8 cellular contexts compared by ENCODE assay signal in the genomic region with DNA sequence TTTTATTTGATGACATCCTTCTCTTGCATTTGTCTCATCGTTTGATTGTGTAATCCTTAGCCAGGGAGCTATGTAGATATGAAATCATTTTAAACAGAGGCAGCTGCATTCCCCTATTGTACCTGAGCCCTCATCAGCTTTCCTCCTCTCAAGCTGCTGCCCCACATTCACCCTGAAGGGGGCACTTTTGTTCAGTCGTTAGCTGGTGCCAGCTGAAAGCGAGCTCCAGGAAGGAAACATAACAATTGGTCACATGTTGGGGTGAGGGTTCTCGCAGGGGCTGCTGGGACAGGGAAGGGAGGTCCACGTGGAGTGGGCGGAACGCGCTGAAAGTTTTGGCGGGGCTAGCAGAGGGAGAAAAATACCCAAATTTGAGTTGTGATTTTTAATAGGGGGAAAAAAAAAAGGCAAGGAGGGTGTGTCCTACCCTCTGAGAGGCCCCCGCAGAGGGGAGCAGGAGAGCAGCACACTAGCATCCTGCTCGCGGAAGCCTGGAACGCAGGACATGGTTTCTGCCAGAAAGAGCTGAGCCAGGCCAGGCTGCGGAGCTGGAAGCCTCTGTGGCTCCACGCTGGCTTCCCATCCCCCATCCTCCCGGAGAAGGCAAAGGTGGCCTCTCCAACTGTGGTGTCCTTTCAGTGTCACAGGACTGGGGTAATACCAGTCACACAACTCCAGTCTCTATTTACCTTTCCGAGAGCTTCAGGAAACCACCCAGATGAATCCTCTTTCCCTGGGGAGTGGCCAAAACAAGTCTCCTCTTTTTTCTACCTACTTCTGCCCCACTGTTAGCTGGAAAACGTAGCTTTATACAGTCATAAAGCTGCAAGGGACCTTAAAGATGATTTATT. TPM values are rescaled to one million over a fixed set of nuclear protein-coding genes. Genes with fewer than 3 reads are reported as not detected.
DNase-seq lines count a peak whose midpoint lies in the region; ATAC-seq and TF ChIP-seq lines count a peak whose summit lies in the region.

No MANE protein-coding gene starts in this region.

- H3K36me3 ChIP-seq in HEK293 (ENCODE audit: control insufficient read depth in 2 of 2, insufficient read depth in 1 of 2, low read length in 2 of 2) (no peaks in the 10 kb centered on the region; a peak in 1 of 3 replicates), SJSA1 (no peaks in the 10 kb centered on the region), gastroesophageal sphincter (no peaks in the 10 kb centered on the region)

- CTCF ChIA-PET in HEK293 (lab: Yijun Ruan, JAX), result interaction anchor here (0.6 to 7.8 kb wide), 57 partner anchors 8 to 1462 kb away, joined by 3 to 182 read pairs (median 7); a partner anchor contains a TSS
- CTCF ChIA-PET in activated naive CD4-positive, alpha-beta T cell treated with anti-CD3 and anti-CD28 coated beads for 36 hours (lab: Charles Lee), result interaction anchor here (0.6 to 6.5 kb wide), 48 partner anchors 8 to 249 kb away, joined by 3 to 116 read pairs (median 6); a partner anchor contains a TSS

- peak; percentile 84 for DNase-seq in GM04503 (ENCODE audit: low read depth)
- peak; percentile 96 for DNase-seq in MV-4-11 (lab: John Stamatoyannopoulos, UW)
- peak; percentile 92 to 93 for DNase-seq in SJSA1 (ENCODE audit: low read depth in 1 of 2, low spot score in 2 of 2)
- DNase-seq in activated naive CD4-positive, alpha-beta T cell treated with anti-CD3 and anti-CD28 coated beads for 36 hours, result peak; percentile 98
- DNase-seq in non-pigmented ciliary epithelial cell (ENCODE audit: low read depth), result peak; percentile 82
- peak; percentile 99 for DNase-seq in superior temporal gyrus (ENCODE audit: extremely low spot score)

- POLR2A ChIA-PET in HEK293 (lab: Yijun Ruan, JAX), result interaction anchor here (0.5 to 8.2 kb wide), 32 partner anchors 10 to 662 kb away, joined by 3 to 117 read pairs (median 5); a partner anchor contains a TSS

- peaks cover 51% of the 10 kb centered on the region for H3K4me1 Mint-ChIP-seq in activated naive CD4-positive, alpha-beta T cell treated with anti-CD3 and anti-CD28 coated beads for 36 hours (ENCODE audit: low read depth)

- WGBS in gastroesophageal sphincter (ENCODE audit: low coverage in 1 of 2), 2 donors, result 0% methylated on average over 13 of the region's 18 CpGs

- H3K27ac ChIP-seq in HEK293 (ENCODE audit: extremely low read depth, low read depth, low read length) (peak overlapping the region; percentile 79), SJSA1 (peak overlapping the region; percentile 65), gastroesophageal sphincter (peak overlapping the region; percentile 94 to 99 (median 97))

- H3K9me3 Mint-ChIP-seq in activated naive CD4-positive, alpha-beta T cell treated with anti-CD3 and anti-CD28 coated beads for 36 hours, result no peaks in the 10 kb centered on the region

- H3K4me3 Mint-ChIP-seq in activated naive CD4-positive, alpha-beta T cell treated with anti-CD3 and anti-CD28 coated beads for 36 hours, result peak overlapping the region; percentile 81

- peak overlapping the region; percentile 38 for H3K4me3 ChIP-seq in HEK293 (ENCODE audit: low read depth, low read length)
- H3K4me3 ChIP-seq in SJSA1, result peak overlapping the region; percentile 15
- peak overlapping the region; percentile 29 to 48 for H3K4me3 ChIP-seq in gastroesophageal sphincter

- ATAC-seq in gastroesophageal sphincter, result peak; percentile 69

- H3K9me3 ChIP-seq in HEK293 (ENCODE audit: control insufficient read depth, insufficient read depth, low read depth, low read length) (no peaks in the 10 kb centered on the region), SJSA1 (replicated peaks) (no peaks in the 10 kb centered on the region), gastroesophageal sphincter (no peaks in the 10 kb centered on the region)

- no peaks in the 10 kb centered on the region for H3K27me3 Mint-ChIP-seq in activated naive CD4-positive, alpha-beta T cell treated with anti-CD3 and anti-CD28 coated beads for 36 hours (ENCODE audit: low read depth)

- intact Hi-C loops in activated naive CD4-positive, alpha-beta T cell treated with anti-CD3 and anti-CD28 coated beads for 36 hours (cut with micrococcal nuclease), result loop anchor here (1.0 to 5.0 kb wide), 6 partner anchors 8 to 174 kb away; a partner anchor contains a TSS

- H3K4me1 ChIP-seq in HEK293 (ENCODE audit: control insufficient read depth, insufficient read depth, low read length) (peaks cover 31% of the 10 kb centered on the region), SJSA1 (replicated peaks) (peaks cover 39% of the 10 kb centered on the region), gastroesophageal sphincter (peaks cover 26 to 69% (median 49%) of the 10 kb centered on the region in 3 donors)

- peak overlapping the region; percentile 91 for H3K27ac Mint-ChIP-seq in activated naive CD4-positive, alpha-beta T cell treated with anti-CD3 and anti-CD28 coated beads for 36 hours

- H3K27me3 ChIP-seq in SJSA1 (replicated peaks) (no peaks in the 10 kb centered on the region), gastroesophageal sphincter (no peaks in the 10 kb centered on the region)

- peak in 1 of 2 donors; percentile 7 for TF ChIP-seq POLR2A in gastroesophageal sphincter (IDR thresholded peaks at IDR 0.05)

- H3K36me3 Mint-ChIP-seq in activated naive CD4-positive, alpha-beta T cell treated with anti-CD3 and anti-CD28 coated beads for 36 hours (ENCODE audit: low read depth), result no peaks in the 10 kb centered on the region

- no peak for TF ChIP-seq EP300 in gastroesophageal sphincter (IDR thresholded peaks at IDR 0.05)

- TF ChIP-seq CTCF in HEK293 (tag by site-specific recombination; IDR thresholded peaks at IDR 0.05) (peak; percentile 80; the same call in 1 of the 2 replicates), gastroesophageal sphincter (IDR thresholded peaks at IDR 0.05) (peak in 2 of 4 experiments; percentile 95 to 96)

TF ChIP-seq in HEK293, 187 proteins besides CTCF, POLR2A, EP300 and RAD21 (continues in another document):
- TF ChIP-seq ZNF658 (tag by site-specific recombination; IDR thresholded peaks at IDR 0.05) (no peak), ZNF555 (tag by site-specific recombination; conservative IDR thresholded peaks at IDR 0.05) (no peak), ZBTB20 (tag by site-specific recombination; IDR thresholded peaks at IDR 0.05) (peak; percentile 61), ZNF121 (tag by site-specific recombination; IDR thresholded peaks at IDR 0.05) (no peak), ZNF184 (tag by site-specific recombination; IDR thresholded peaks at IDR 0.05) (no peak), ZNF366 (tag by site-specific recombination; conservative IDR thresholded peaks at IDR 0.05) (peak; percentile 68), GLIS2 (tag by site-specific recombination; IDR thresholded peaks at IDR 0.05) (peak; percentile 36; the same call in 1 of the 2 replicates)
- TF ChIP-seq, protein P1, sequence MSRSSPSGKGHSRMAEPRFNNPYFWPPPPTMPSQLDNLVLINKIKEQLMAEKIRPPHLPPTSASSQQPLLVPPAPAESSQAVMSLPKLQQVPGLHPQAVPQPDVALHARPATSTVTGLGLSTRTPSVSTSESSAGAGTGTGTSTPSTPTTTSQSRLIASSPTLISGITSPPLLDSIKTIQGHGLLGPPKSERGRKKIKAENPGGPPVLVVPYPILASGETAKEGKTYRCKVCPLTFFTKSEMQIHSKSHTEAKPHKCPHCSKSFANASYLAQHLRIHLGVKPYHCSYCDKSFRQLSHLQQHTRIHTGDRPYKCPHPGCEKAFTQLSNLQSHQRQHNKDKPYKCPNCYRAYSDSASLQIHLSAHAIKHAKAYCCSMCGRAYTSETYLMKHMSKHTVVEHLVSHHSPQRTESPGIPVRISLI (tag by site-specific recombination; IDR thresholded peaks at IDR 0.05), result peak; percentile 76
- TF ChIP-seq, protein P2, sequence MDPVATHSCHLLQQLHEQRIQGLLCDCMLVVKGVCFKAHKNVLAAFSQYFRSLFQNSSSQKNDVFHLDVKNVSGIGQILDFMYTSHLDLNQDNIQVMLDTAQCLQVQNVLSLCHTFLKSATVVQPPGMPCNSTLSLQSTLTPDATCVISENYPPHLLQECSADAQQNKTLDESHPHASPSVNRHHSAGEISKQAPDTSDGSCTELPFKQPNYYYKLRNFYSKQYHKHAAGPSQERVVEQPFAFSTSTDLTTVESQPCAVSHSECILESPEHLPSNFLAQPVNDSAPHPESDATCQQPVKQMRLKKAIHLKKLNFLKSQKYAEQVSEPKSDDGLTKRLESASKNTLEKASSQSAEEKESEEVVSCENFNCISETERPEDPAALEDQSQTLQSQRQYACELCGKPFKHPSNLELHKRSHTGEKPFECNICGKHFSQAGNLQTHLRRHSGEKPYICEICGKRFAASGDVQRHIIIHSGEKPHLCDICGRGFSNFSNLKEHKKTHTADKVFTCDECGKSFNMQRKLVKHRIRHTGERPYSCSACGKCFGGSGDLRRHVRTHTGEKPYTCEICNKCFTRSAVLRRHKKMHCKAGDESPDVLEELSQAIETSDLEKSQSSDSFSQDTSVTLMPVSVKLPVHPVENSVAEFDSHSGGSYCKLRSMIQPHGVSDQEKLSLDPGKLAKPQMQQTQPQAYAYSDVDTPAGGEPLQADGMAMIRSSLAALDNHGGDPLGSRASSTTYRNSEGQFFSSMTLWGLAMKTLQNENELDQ (tag by site-specific recombination; IDR thresholded peaks at IDR 0.05; ENCODE audit: low read depth), result no peak

RNA-seq across cellular contexts. Expression of a gene that starts 8.4 kb away (rescaled TPM):
- total RNA-seq in SJSA1 (2014; rRNA removed; shearing (Covaris generic)), result 41.7 and 49.4 TPM in 2 replicates
- total RNA-seq in activated naive CD4-positive, alpha-beta T cell treated with anti-CD3 and anti-CD28 coated beads for 36 hours, result 10 to 100 TPM; 72.1 to 72.2 TPM
- 100 to 1,000 TPM in 1 of 4 donors, 10 to 100 TPM in 3; 67.0 to 107 (median 88.1) TPM for total RNA-seq in gastroesophageal sphincter

RNA-seq across cellular contexts. Expression of a gene that starts 12.9 kb away (rescaled TPM):
- 1.0 and 1.8 TPM in 2 replicates for total RNA-seq in SJSA1 (2014; rRNA removed; shearing (Covaris generic))
- total RNA-seq in activated naive CD4-positive, alpha-beta T cell treated with anti-CD3 and anti-CD28 coated beads for 36 hours, result 1 to 10 TPM; 9.0 to 9.1 TPM
- total RNA-seq in gastroesophageal sphincter, result 10 to 100 TPM in 3 of 4 donors, 1 to 10 TPM in 1; 1.5 to 20.4 (median 18.3) TPM

RNA-seq across cellular contexts. Expression of a gene that starts 27.0 kb away (rescaled TPM):
- total RNA-seq in SJSA1 (2014; rRNA removed; shearing (Covaris generic)), result 40.0 and 41.4 TPM in 2 replicates
- total RNA-seq in activated naive CD4-positive, alpha-beta T cell treated with anti-CD3 and anti-CD28 coated beads for 36 hours, result 100 to 1,000 TPM; 104 TPM
- 100 to 1,000 TPM in 1 of 4 donors, 10 to 100 TPM in 3; 63.1 to 114 (median 89.1) TPM for total RNA-seq in gastroesophageal sphincter

RNA-seq across cellular contexts. Expression of a gene that starts 50.6 kb away (rescaled TPM):
- total RNA-seq in SJSA1 (2014; rRNA removed; shearing (Covaris generic)), result 14.0 and 14.4 TPM in 2 replicates
- 10 to 100 TPM; 10.2 to 11.2 TPM for total RNA-seq in activated naive CD4-positive, alpha-beta T cell treated with anti-CD3 and anti-CD28 coated beads for 36 hours
- 100 to 1,000 TPM in 2 of 4 donors, 10 to 100 TPM in 2; 84.8 to 133 (median 102) TPM for total RNA-seq in gastroesophageal sphincter

RNA-seq across cellular contexts. Expression of a gene that starts 59.1 kb away (rescaled TPM):
- total RNA-seq in SJSA1 (2014; rRNA removed; shearing (Covaris generic)), result 40.1 and 46.3 TPM in 2 replicates
- total RNA-seq in activated naive CD4-positive, alpha-beta T cell treated with anti-CD3 and anti-CD28 coated beads for 36 hours, result 100 to 1,000 TPM; 107 TPM
- 10 to 100 TPM; 42.1 to 57.9 (median 50.3) TPM for total RNA-seq in gastroesophageal sphincter

Comparison
In these comparisons a context has a peak if more than half of its experiments do, and no peak if none do; other contexts are left out.
1. Peak in every context shown above with its lines: DNase-seq, ATAC-seq, H3K4me3 ChIP-seq and H3K27ac ChIP-seq.